ENCODE assay signal across 8 cellular contexts in the genomic region with DNA sequence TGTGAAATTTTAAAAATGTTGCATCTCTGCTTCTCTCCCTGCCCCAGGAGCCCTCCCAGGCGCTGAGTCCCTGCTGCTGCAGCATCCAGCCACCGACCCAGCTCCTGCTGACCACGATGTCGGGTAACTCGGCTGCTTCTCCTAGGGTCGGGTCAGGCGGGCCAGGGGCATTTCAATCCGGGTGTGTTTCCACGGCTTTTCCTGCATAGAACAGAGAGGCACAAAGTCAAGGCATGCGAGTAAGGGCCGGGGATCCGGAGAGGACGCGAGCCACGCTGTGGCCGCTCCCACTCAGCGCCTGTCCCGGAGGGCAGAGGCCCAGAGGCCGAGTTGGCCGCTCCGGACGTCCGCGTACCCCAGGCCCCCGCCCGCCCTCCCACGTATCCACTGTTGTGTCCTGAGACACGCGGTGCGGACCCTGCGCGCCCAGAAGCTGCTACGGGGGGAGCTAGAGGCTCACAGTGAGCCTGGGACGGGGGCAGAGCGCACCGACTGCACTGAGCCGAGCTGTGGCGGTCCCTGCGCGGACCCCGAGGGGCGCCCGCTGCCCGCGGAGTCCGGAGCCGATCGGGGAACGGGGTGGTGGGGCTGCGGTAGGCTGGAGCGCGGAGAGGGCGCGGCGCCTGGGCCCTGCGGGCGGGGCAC. TPM values are rescaled to one million over a fixed set of nuclear protein-coding genes. Genes with fewer than 3 reads are reported as not detected.
DNase-seq lines count a peak whose midpoint lies in the region; ATAC-seq and TF ChIP-seq lines count a peak whose summit lies in the region.

A gene with protein sequence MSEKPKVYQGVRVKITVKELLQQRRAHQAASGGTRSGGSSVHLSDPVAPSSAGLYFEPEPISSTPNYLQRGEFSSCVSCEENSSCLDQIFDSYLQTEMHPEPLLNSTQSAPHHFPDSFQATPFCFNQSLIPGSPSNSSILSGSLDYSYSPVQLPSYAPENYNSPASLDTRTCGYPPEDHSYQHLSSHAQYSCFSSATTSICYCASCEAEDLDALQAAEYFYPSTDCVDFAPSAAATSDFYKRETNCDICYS (plus strand): TSS at position 81 of the 645 bp plus-strand sequence. CDS start 36 bp downstream, at position 117.

- CTCF ChIA-PET in Panc1 (lab: Charles Lee) = no interaction called here

- H3K4me3 ChIP-seq in Panc1 (ENCODE audit: low read depth in 2 of 2, low read length in 2 of 2) (peak within 1 kb of the TSS; percentile 31 to 45), cardiac muscle cell (peak within 1 kb of the TSS; percentile 54), gastrocnemius medialis (peak within 1 kb of the TSS; percentile 60 to 75 (median 67))

- peaks cover 15% of the 10 kb centered on the region for H3K27me3 ChIP-seq in Panc1 (ENCODE audit: control insufficient read depth, insufficient read depth, low read length)
- H3K27me3 ChIP-seq in cardiac muscle cell = peaks cover 55% of the 10 kb centered on the region
- H3K27me3 ChIP-seq in gastrocnemius medialis = no peaks in the 10 kb centered on the region

- H3K36me3 ChIP-seq in Panc1 (ENCODE audit: control insufficient read depth, insufficient read depth, low read length) (no peaks in the 10 kb centered on the region), cardiac muscle cell (no peaks in the 10 kb centered on the region), gastrocnemius medialis (no peaks in the 10 kb centered on the region)

- no peak for TF ChIP-seq CTCF in Panc1 (IDR thresholded peaks at IDR 0.05)
- TF ChIP-seq CTCF in cardiac muscle cell (IDR thresholded peaks at IDR 0.05; ENCODE audit: low read depth, low read length) = no peak
- no peak for TF ChIP-seq CTCF in gastrocnemius medialis (IDR thresholded peaks at IDR 0.05 in 4 of 5, conservative IDR thresholded peaks at IDR 0.05 in 1 of 5)

- BruUV-seq in Panc1 (replicated peaks; lab: Mats Ljungman, UMichigan) = no TSS peak

- POLR2A ChIA-PET in Panc1 (lab: Charles Lee) = no interaction called here

- no peak for DNase-seq in Panc1 (ENCODE audit: low read depth, low spot score)
- peak in 1 of 2 donors; percentile 3 for DNase-seq in cardiac muscle cell (ENCODE audit: low read depth in 1 of 2, low spot score in 1 of 2)
- DNase-seq in gastrocnemius medialis = no peak
- no peak for DNase-seq in activated CD4-positive, CD25-positive, alpha-beta regulatory T cell treated with anti-CD3 and anti-CD28 coated beads, Interleukin-2, amount 50 U/mL, for 72 hours
- DNase-seq in AG08395 (ENCODE audit: low spot score) = no peak
- DNase-seq in MV-4-11 (lab: John Stamatoyannopoulos, UW) = no peak

- in situ Hi-C loops in Panc1 (cut with HindIII; ENCODE audit: low pct_unique_long_range_greater_than_20kb, low sequenced_read_pairs) (no loop called here), gastrocnemius medialis (cut with MboI; ENCODE audit: low sequenced_read_pairs in 4 of 4) (no loop called here)

- H3K9me3 ChIP-seq in Panc1 (ENCODE audit: control insufficient read depth, insufficient read depth, low read depth, low read length) = no peaks in the 10 kb centered on the region
- H3K9me3 ChIP-seq in cardiac muscle cell (ENCODE audit: low read depth) = no peaks in the 10 kb centered on the region
- no peaks in the 10 kb centered on the region for H3K9me3 ChIP-seq in gastrocnemius medialis

- no peak for TF ChIP-seq POLR2A in gastrocnemius medialis (IDR thresholded peaks at IDR 0.05)

- H3K4me1 ChIP-seq in Panc1 (ENCODE audit: control insufficient read depth, insufficient read depth, low read length) (no peaks in the 10 kb centered on the region), cardiac muscle cell (ENCODE audit: low read depth) (no peaks in the 10 kb centered on the region), gastrocnemius medialis (peaks cover 0 to 6% of the 10 kb centered on the region in 2 donors)

- peak; percentile 20 for ATAC-seq in GM21447 (IDR thresholded peaks at IDR 0.05; ENCODE audit: unreplicated experiment)
- peak; percentile 18 for ATAC-seq in Panc1
- peak; percentile 8 to 34 for ATAC-seq in gastrocnemius medialis
- no peak for ATAC-seq in GM21528 (IDR thresholded peaks at IDR 0.05; ENCODE audit: low FRiP score, unreplicated experiment)

- no peak within 1 kb of the TSS for H3K27ac ChIP-seq in Panc1 (ENCODE audit: low read length)
- no peak within 1 kb of the TSS for H3K27ac ChIP-seq in cardiac muscle cell
- H3K27ac ChIP-seq in gastrocnemius medialis = peak within 1 kb of the TSS; percentile 43 to 68 (median 58)

- intact Hi-C loops in Panc1 (cut with micrococcal nuclease; ENCODE audit: unreplicated experiment) = no loop called here
- intact Hi-C loops in gastrocnemius medialis (cut with DNase I; ENCODE audit: low total_unique reads) = no loop called here

RNA-seq across cellular contexts. Expression of the gene that starts here (rescaled TPM):
- total RNA-seq in Panc1 (2021; ENCODE audit: unreplicated experiment) (0.64 TPM), cardiac muscle cell (0.36 TPM in 1 of 2 replicates, not detected in the other), gastrocnemius medialis (under 1 TPM in 3 of 4 donors, not detected in 1; 0.22 to 0.58 (median 0.46) TPM)
- 0.50 TPM for polyA plus RNA-seq in Panc1 (2012; ENCODE audit: insufficient read length)
- polyA plus RNA-seq in cardiac muscle cell = 0.83 and 1.2 TPM in 2 replicates

Comparison
In these comparisons a context has a peak if more than half of its experiments do, and no peak if none do; other contexts are left out.
1. Peak in ATAC-seq and H3K4me3 ChIP-seq in Panc1; RNA of the gene not detected or under 1 TPM.
2. Peak in ATAC-seq, H3K4me3 ChIP-seq and H3K27ac ChIP-seq in gastrocnemius medialis; RNA of the gene not detected or under 1 TPM.